In genomic region chr6:73308712-73309533, GRCh38 we compare ENCODE assay signal across 8 cellular contexts. TPM values are rescaled to one million over a fixed set of nuclear protein-coding genes. Genes with fewer than 3 reads are reported as not detected.
DNase-seq lines count a peak whose midpoint lies in the region; ATAC-seq and TF ChIP-seq lines count a peak whose summit lies in the region.

No MANE protein-coding gene starts in this region.

- no peaks in the 10 kb centered on the region for H3K27me3 ChIP-seq in MG63
- H3K27me3 ChIP-seq in body of pancreas, result no peaks in the 10 kb centered on the region

- H3K4me3 ChIP-seq in MG63 (peak overlapping the region; percentile 79), body of pancreas (peak overlapping the region; percentile 37 to 77), urinary bladder (ENCODE audit: low read depth, low read length) (peak overlapping the region; percentile 53)

- peak overlapping the region in 3 of 4 donors; percentile 63 to 77 (median 68) for H3K27ac ChIP-seq in body of pancreas
- H3K27ac ChIP-seq in urinary bladder (ENCODE audit: low read depth), result no peak overlapping the region

- peaks cover 13% of the 10 kb centered on the region for H3K36me3 ChIP-seq in MG63
- no peaks in the 10 kb centered on the region for H3K36me3 ChIP-seq in body of pancreas (replicated peaks in 1 of 2; ENCODE audit: insufficient read depth in 1 of 2, low read depth in 2 of 2)
- no peaks in the 10 kb centered on the region for H3K36me3 ChIP-seq in urinary bladder (ENCODE audit: insufficient read depth)

- no peak for TF ChIP-seq POLR2A in body of pancreas (IDR thresholded peaks at IDR 0.05)

- DNase-seq in NCI-H1436 (lab: John Stamatoyannopoulos, UW), result peak; percentile 15
- DNase-seq in NCI-H1436 treated with DMSO at 0.1 percent for 48 hours (lab: John Stamatoyannopoulos, UW), result no peak
- DNase-seq in MG63, result peak; percentile 34
- DNase-seq in body of pancreas, result peak in 3 of 4 donors; percentile 12 to 31 (median 16)
- DNase-seq in left colon, result no peak
- DNase-seq in RKO (ENCODE audit: low spot score), result no peak
- no peak for DNase-seq in stimulated activated naive CD4-positive, alpha-beta T cell (lab: John Stamatoyannopoulos, UW)

- peak; percentile 16 for ATAC-seq in body of pancreas
- ATAC-seq in left colon, result peak; percentile 52

- H3K4me1 ChIP-seq in body of pancreas, result peaks cover 17% of the 10 kb centered on the region
- H3K4me1 ChIP-seq in urinary bladder (ENCODE audit: insufficient read depth), result no peaks in the 10 kb centered on the region

- WGBS in body of pancreas, 2 donors, result 77 to 78% methylated on average over 24 to 26 of the region's 26 CpGs
- WGBS in urinary bladder, result 77% methylated on average over 26 of the region's 26 CpGs

- intact Hi-C loops in body of pancreas (cut with DNase I), result no loop called here
- intact Hi-C loops in left colon (cut with DNase I, micrococcal nuclease), result no loop called here

- TF ChIP-seq CTCF in body of pancreas (IDR thresholded peaks at IDR 0.05), result no peak

- H3K9me3 ChIP-seq in MG63, result peaks cover 4% of the 10 kb centered on the region; the same call in 1 of the 2 replicates
- H3K9me3 ChIP-seq in body of pancreas, result no peaks in the 10 kb centered on the region

RNA-seq across cellular contexts. Expression of gene DPPA5, which starts 45.2 kb away (rescaled TPM):
- total RNA-seq in MG63 (2014; rRNA removed; shearing (Covaris generic); ENCODE audit: low replicate concordance), result not detected in 2 replicates
- not detected for total RNA-seq in body of pancreas
- total RNA-seq in left colon, result not detected
- total RNA-seq in urinary bladder, result not detected
- not detected for polyA plus RNA-seq in urinary bladder

RNA-seq across cellular contexts. Expression of gene KHDC1, which starts 45.9 kb away (rescaled TPM):
- total RNA-seq in MG63 (2014; rRNA removed; shearing (Covaris generic); ENCODE audit: low replicate concordance), result 2.3 and 3.5 TPM in 2 replicates
- total RNA-seq in body of pancreas (1 to 10 TPM; 1.0 to 3.0 TPM), left colon (1 to 10 TPM; 1.0 to 1.2 TPM), urinary bladder (2.6 TPM)
- polyA plus RNA-seq in urinary bladder, result 4.2 TPM

RNA-seq across cellular contexts. Expression of gene KHDC3L, which starts 53.5 kb away (rescaled TPM):
- not detected in 2 replicates for total RNA-seq in MG63 (2014; rRNA removed; shearing (Covaris generic); ENCODE audit: low replicate concordance)
- not detected for total RNA-seq in body of pancreas
- total RNA-seq in left colon, result not detected
- total RNA-seq in urinary bladder, result not detected
- not detected for polyA plus RNA-seq in urinary bladder

Comparison
In these comparisons a context has a peak if more than half of its experiments do, and no peak if none do; other contexts are left out.
1. DNase-seq: peak in NCI-H1436 (single experiment), MG63 (single experiment) and body of pancreas (3 of 4); none in NCI-H1436 treated with DMSO at 0.1 percent for 48 hours (single experiment), left colon (0 of 2), RKO (single experiment) and stimulated activated naive CD4-positive, alpha-beta T cell (0 of 6).
2. Peak in every context shown above with its lines, with median percentiles within 50 percentile points of each other: H3K4me3 ChIP-seq.